ENCODE assay signal across 8 cellular contexts in the genomic region with DNA sequence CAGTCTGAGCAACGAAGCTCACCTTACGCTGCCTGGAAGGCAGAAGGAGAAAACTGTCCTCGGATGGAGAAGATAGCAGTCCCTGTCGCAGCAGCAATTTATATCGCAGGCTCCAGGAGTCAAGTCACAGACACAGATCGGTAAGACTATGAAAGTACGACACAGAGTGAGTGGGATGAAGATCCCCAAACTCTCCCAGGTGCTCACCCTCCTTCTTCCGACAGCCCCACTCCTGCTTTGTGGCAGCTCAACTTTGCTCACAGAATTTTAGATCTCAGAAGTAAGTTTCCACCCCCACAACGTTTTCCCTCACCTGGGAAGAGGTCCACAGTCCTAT. TPM values are rescaled to one million over a fixed set of nuclear protein-coding genes. Genes with fewer than 3 reads are reported as not detected.
A peak's percentile ranks its signal among the peaks of the same experiment; 100 is the strongest.
DNase-seq lines count a peak whose midpoint lies in the region; ATAC-seq and TF ChIP-seq lines count a peak whose summit lies in the region.

No MANE protein-coding gene starts in this region.

- peak overlapping the region; percentile 92 for H3K27ac ChIP-seq in A673 (ENCODE audit: low read depth, low read length, poor library complexity, severe bottlenecking)
- H3K27ac ChIP-seq in H9 (ENCODE audit: insufficient read length, low read depth, low read length), result no peak overlapping the region

- no peaks in the 10 kb centered on the region for H4K20me1 ChIP-seq in H9 (ENCODE audit: control insufficient read depth, insufficient read depth, insufficient read length)

- H3K4me1 Mint-ChIP-seq in H9, result peaks cover 13 to 15% of the 10 kb centered on the region in 2 experiments
- H3K4me1 Mint-ChIP-seq in activated naive CD4-positive, alpha-beta T cell treated with anti-CD3 and anti-CD28 coated beads, Interleukin-2, amount 50 U/mL, for 24 hours, result peaks cover 40% of the 10 kb centered on the region
- peaks cover 49% of the 10 kb centered on the region for H3K4me1 Mint-ChIP-seq in stimulated activated naive CD8-positive, alpha-beta T cell treated with anti-CD3 and anti-CD28 coated beads, Interleukin-15, amount 100 ng/mL, for 72 hours

- H4K8ac ChIP-seq in H9 (replicated peaks; ENCODE audit: insufficient read length, low read depth, low read length), result no peak overlapping the region

- H3K9me3 ChIP-seq in A673 (ENCODE audit: low read depth, low read length, poor library complexity, severe bottlenecking), result no peaks in the 10 kb centered on the region
- H3K9me3 ChIP-seq in H9 (ENCODE audit: control insufficient read depth, low read depth, low read length), result no peaks in the 10 kb centered on the region

- H3K4me3 Mint-ChIP-seq in H9, result peak overlapping the region; percentile 97 to 99
- H3K4me3 Mint-ChIP-seq in activated naive CD4-positive, alpha-beta T cell treated with anti-CD3 and anti-CD28 coated beads, Interleukin-2, amount 50 U/mL, for 24 hours, result peak overlapping the region; percentile 96
- H3K4me3 Mint-ChIP-seq in stimulated activated naive CD8-positive, alpha-beta T cell treated with anti-CD3 and anti-CD28 coated beads, Interleukin-15, amount 100 ng/mL, for 72 hours, result peak overlapping the region; percentile 98 to 99

- peak overlapping the region; percentile 21 for H3K18ac ChIP-seq in H9 (ENCODE audit: insufficient read length, low read depth, low read length)

- no peak overlapping the region for H2BK20ac ChIP-seq in H9 (ENCODE audit: low read depth, low read length, poor library complexity, severe bottlenecking)

- H3K27me3 Mint-ChIP-seq in H9 (ENCODE audit: low read depth), result no peaks in the 10 kb centered on the region; the same call in 1 of the 2 replicates
- no peaks in the 10 kb centered on the region for H3K27me3 Mint-ChIP-seq in activated naive CD4-positive, alpha-beta T cell treated with anti-CD3 and anti-CD28 coated beads, Interleukin-2, amount 50 U/mL, for 24 hours
- peaks cover 9% of the 10 kb centered on the region for H3K27me3 Mint-ChIP-seq in stimulated activated naive CD8-positive, alpha-beta T cell treated with anti-CD3 and anti-CD28 coated beads, Interleukin-15, amount 100 ng/mL, for 72 hours

- WGBS in H9 (ENCODE audit: extremely low coverage, insufficient read length, low lambda C conversion rate), result no CpG with 5 or more reads among the region's 9 CpGs

- no peak overlapping the region for H2BK12ac ChIP-seq in H9 (ENCODE audit: insufficient read length, low read depth, low read length)

- peak overlapping the region; percentile 64 for H3K9ac ChIP-seq in H9 (ENCODE audit: extremely low read depth, insufficient read length, low read length)

- no peak overlapping the region for H2BK120ac ChIP-seq in H9 (ENCODE audit: low read depth, low read length, poor library complexity, severe bottlenecking)

- no peak overlapping the region for H2BK5ac ChIP-seq in H9 (ENCODE audit: insufficient read length, low read length)

- H3K79me2 ChIP-seq in H9 (ENCODE audit: insufficient read depth, low read length), result peaks cover 2% of the 10 kb centered on the region; the same call in 1 of the 2 replicates

- peaks cover 5% of the 10 kb centered on the region for H3K23me2 ChIP-seq in H9 (ENCODE audit: insufficient read length, low read depth, low read length, poor library complexity, severe bottlenecking)

- H2AFZ ChIP-seq in H9 (ENCODE audit: low read length), result no peak overlapping the region

- peak overlapping the region; percentile 94 to 100 (median 98) for H3K27ac Mint-ChIP-seq in H9
- H3K27ac Mint-ChIP-seq in activated naive CD4-positive, alpha-beta T cell treated with anti-CD3 and anti-CD28 coated beads, Interleukin-2, amount 50 U/mL, for 24 hours, result peak overlapping the region; percentile 86
- peak overlapping the region; percentile 96 to 98 for H3K27ac Mint-ChIP-seq in stimulated activated naive CD8-positive, alpha-beta T cell treated with anti-CD3 and anti-CD28 coated beads, Interleukin-15, amount 100 ng/mL, for 72 hours

- CTCF ChIA-PET in A673 (lab: Charles Lee), result interaction anchor here (0.5 to 3.1 kb wide), 12 partner anchors 14 to 731 kb away, joined by 3 to 84 read pairs (median 4); partner anchors contain the start of genes ALDH18A1 and CC2D2B

- no peak overlapping the region for H3K4ac ChIP-seq in H9 (ENCODE audit: low read depth, low read length)

- H3K4me3 ChIP-seq in A673 (ENCODE audit: low read depth, low read length, poor library complexity, severe bottlenecking), result peak overlapping the region; percentile 95

- H3K23ac ChIP-seq in H9 (ENCODE audit: insufficient read length, low read depth, low read length), result no peak overlapping the region

- H3K36me3 ChIP-seq in A673 (ENCODE audit: insufficient read depth, low read length, poor library complexity, severe bottlenecking), result peaks cover 35% of the 10 kb centered on the region

- no peak overlapping the region for H3K56ac ChIP-seq in H9 (ENCODE audit: insufficient read length, low read depth, low read length)

- H3K79me1 ChIP-seq in H9 (ENCODE audit: insufficient read depth, low read depth, low read length, poor library complexity, severe bottlenecking), result peaks cover 4% of the 10 kb centered on the region

- H2AK5ac ChIP-seq in H9 (ENCODE audit: insufficient read length, low read length), result no peak overlapping the region

- peak overlapping the region; percentile 61; the same call in 1 of the 2 replicates for H3K14ac ChIP-seq in H9 (ENCODE audit: insufficient read depth, low read length)

- intact Hi-C loops in A673 (cut with micrococcal nuclease; ENCODE audit: unreplicated experiment), result loop anchor here (5.0 kb wide), 1 partner anchor 214 kb away; the partner anchor contains the start of gene CC2D2B

- peak overlapping the region; percentile 89 for H3K4me2 ChIP-seq in H9 (ENCODE audit: insufficient read depth, insufficient read length, low read length)

- peaks cover 10% of the 10 kb centered on the region for H3K4me1 ChIP-seq in A673 (ENCODE audit: insufficient read depth, low read length, poor library complexity, severe bottlenecking)
- no peaks in the 10 kb centered on the region for H3K4me1 ChIP-seq in H9 (ENCODE audit: insufficient read depth, low read length)

- H3T11ph ChIP-seq in H9 (ENCODE audit: low read length), result no peak overlapping the region

- DNase-seq in A673 (ENCODE audit: low spot score), result peak; percentile 3
- DNase-seq in H9, result no peak
- peak; percentile 14 for DNase-seq in iPS-NIHi7 (ENCODE audit: extremely low spot score)
- peak in 1 of 2 donors; percentile 16 for DNase-seq in stimulated activated naive CD8-positive, alpha-beta T cell treated with anti-CD3 and anti-CD28 coated beads, Interleukin-15, amount 100 ng/mL, for 72 hours
- no peak for DNase-seq in mesenteric fat pad (ENCODE audit: low spot score)
- no peak for DNase-seq in dedifferentiated amniotic fluid mesenchymal stem cell (ENCODE audit: extremely low spot score)

- no peak for TF ChIP-seq CTCF in A673 (conservative IDR thresholded peaks at IDR 0.05; ENCODE audit: low read depth, low read length)
- TF ChIP-seq CTCF in H9 (conservative IDR thresholded peaks at IDR 0.05), result no peak

- H3K27me3 ChIP-seq in A673 (replicated peaks; ENCODE audit: insufficient read depth, low read depth, low read length, poor library complexity), result no peaks in the 10 kb centered on the region
- no peaks in the 10 kb centered on the region for H3K27me3 ChIP-seq in H9 (ENCODE audit: insufficient read depth, low read length)

- peak; percentile 0 for ATAC-seq in stimulated activated naive CD8-positive, alpha-beta T cell treated with anti-CD3 and anti-CD28 coated beads, Interleukin-15, amount 100 ng/mL, for 72 hours
- ATAC-seq in HG03108 (IDR thresholded peaks at IDR 0.05; ENCODE audit: unreplicated experiment), result no peak

- POLR2A ChIA-PET in A673 (lab: Charles Lee; ENCODE audit: low non-redundant PET), result interaction anchor here (0.5 kb wide), 1 partner anchor 1849 kb away, joined by 3 read pairs; no protein-coding TSS in a partner anchor

- H3K9me3 Mint-ChIP-seq in H9, result peaks cover 9 to 12% of the 10 kb centered on the region in 2 experiments
- H3K9me3 Mint-ChIP-seq in activated naive CD4-positive, alpha-beta T cell treated with anti-CD3 and anti-CD28 coated beads, Interleukin-2, amount 50 U/mL, for 24 hours, result no peaks in the 10 kb centered on the region
- H3K9me3 Mint-ChIP-seq in stimulated activated naive CD8-positive, alpha-beta T cell treated with anti-CD3 and anti-CD28 coated beads, Interleukin-15, amount 100 ng/mL, for 72 hours, result no peaks in the 10 kb centered on the region

- no peak overlapping the region for H4K5ac ChIP-seq in H9 (ENCODE audit: insufficient read length, low read depth, low read length)

- H4K91ac ChIP-seq in H9 (ENCODE audit: insufficient read length, low read depth, low read length), result no peak overlapping the region

- H3K36me3 Mint-ChIP-seq in H9 (ENCODE audit: insufficient read depth in 1 of 3, low read depth in 3 of 3), result peaks cover 10 to 43% (median 35%) of the 10 kb centered on the region in 3 experiments; a peak in 6 of 7 replicates
- peaks cover 12% of the 10 kb centered on the region for H3K36me3 Mint-ChIP-seq in activated naive CD4-positive, alpha-beta T cell treated with anti-CD3 and anti-CD28 coated beads, Interleukin-2, amount 50 U/mL, for 24 hours

- BruUV-seq in A673 (replicated peaks; lab: Mats Ljungman, UMichigan), result no TSS peak

- H2BK15ac ChIP-seq in H9 (ENCODE audit: low read depth, low read length), result no peak overlapping the region

RNA-seq across cellular contexts. Expression of gene TCTN3, which starts 0.4 kb away (rescaled TPM):
- total RNA-seq in A673 (2021) (40.2 and 42.5 TPM in 2 replicates), H9 (2021) (37.0 and 37.3 TPM in 2 replicates), mesenteric fat pad (27.3 TPM)

RNA-seq across cellular contexts. Expression of gene ALDH18A1, which starts 36.8 kb away (rescaled TPM):
- total RNA-seq in A673 (2021) (85.2 and 88.0 TPM in 2 replicates), H9 (2021) (114 and 121 TPM in 2 replicates), mesenteric fat pad (41.1 TPM)

Comparison
In these comparisons a context has a peak if more than half of its experiments do, and no peak if none do; other contexts are left out.
1. DNase-seq: peak in A673 (single experiment) and iPS-NIHi7 (single experiment); none in H9 (single experiment), mesenteric fat pad (single experiment) and dedifferentiated amniotic fluid mesenchymal stem cell (single experiment).
2. Peak in every context shown above with its lines, with median percentiles within 50 percentile points of each other: H3K27ac Mint-ChIP-seq and H3K4me3 Mint-ChIP-seq.